ENCODE assay signal across 17 cellular contexts in the genomic region with DNA sequence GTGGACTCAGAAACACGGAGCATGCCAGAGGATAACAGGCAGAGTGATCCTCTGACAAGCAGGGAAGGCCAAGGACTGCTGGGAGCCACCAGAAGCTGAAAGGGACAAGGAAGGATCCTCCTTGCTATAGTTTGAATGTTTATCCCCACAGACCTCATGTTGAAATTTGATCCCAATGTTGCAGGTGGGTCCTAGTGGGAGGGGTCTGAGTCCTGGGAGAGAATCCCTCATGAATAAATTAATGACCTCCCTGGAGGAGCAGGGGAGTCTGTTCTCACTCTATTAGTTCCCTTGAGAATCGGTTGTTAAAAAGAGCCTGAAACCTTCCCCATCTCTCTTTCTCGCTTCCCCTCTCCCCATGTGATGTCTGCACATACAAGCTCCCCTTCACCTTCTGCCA.
"Had no signal": no experiment of that assay in that cellular context is flagged by ENCODE, and none has a peak within 500 bp of the region (broad histone marks: within the 10 kb centered on the region; RNA-seq: fewer than 3 reads in every experiment).

No MANE protein-coding gene starts in this region.

- H3K27me3 Mint-ChIP-seq: activated naive CD4-positive, alpha-beta T cell treated with anti-CD3 and anti-CD28 coated beads, Interleukin-2, amount 10 ng/mL, durations not matched to agents 7 days and 5 days had no signal

- H3K27ac Mint-ChIP-seq: activated naive CD4-positive, alpha-beta T cell treated with anti-CD3 and anti-CD28 coated beads, Interleukin-2, amount 10 ng/mL, durations not matched to agents 7 days and 5 days; effector memory CD8-positive, alpha-beta T cell; memory B cell; natural killer cell treated with Interleukin-12 subunit alpha and Interleukin-12 subunit beta and Interleukin-15 and Interleukin-18, amount 100 ng/mL, for 72 hours had no signal

- H3K4me3 Mint-ChIP-seq: activated naive CD4-positive, alpha-beta T cell treated with anti-CD3 and anti-CD28 coated beads, Interleukin-2, amount 10 ng/mL, durations not matched to agents 7 days and 5 days; effector memory CD8-positive, alpha-beta T cell; memory B cell; natural killer cell treated with Interleukin-12 subunit alpha and Interleukin-12 subunit beta and Interleukin-15 and Interleukin-18, amount 100 ng/mL, for 72 hours had no signal

- ATAC-seq: effector memory CD8-positive, alpha-beta T cell; gastroesophageal sphincter; left ventricle myocardium superior; natural killer cell treated with Interleukin-12 subunit alpha and Interleukin-12 subunit beta and Interleukin-15 and Interleukin-18, amount 100 ng/mL, for 72 hours; right cardiac atrium had no signal

- H3K4me3 ChIP-seq: ascending aorta, gastroesophageal sphincter, prostate gland had no signal

- H3K9me3 ChIP-seq: ascending aorta, gastroesophageal sphincter, prostate gland had no signal

- DNase-seq: activated CD4-positive, alpha-beta T cell treated with anti-CD3 and anti-CD28 coated beads for 1 hour; activated CD4-positive, alpha-beta T cell treated with anti-CD3 and anti-CD28 coated beads, Interleukin-2, amount 50 U/mL, for 48 hours; activated naive CD4-positive, alpha-beta T cell treated with anti-CD3 and anti-CD28 coated beads, Interleukin-2, amount 10 ng/mL, durations not matched to agents 7 days and 5 days; activated T-cell treated with anti-CD3 and anti-CD28 coated beads, Interleukin-2, amount 50 U/mL, for 1 hour; dermis blood vessel endothelial cell; effector memory CD8-positive, alpha-beta T cell; left ventricle myocardium superior; right cardiac atrium; small intestine; stimulated activated CD4-positive, alpha-beta T cell treated with anti-CD3 and anti-CD28 coated beads, Interleukin-4, amount 100 ng/mL, for 24 hours; stimulated activated naive CD4-positive, alpha-beta T cell treated with Interleukin-2 at 50 U/mL for 16 hours; trophoblast cell had no signal

- H3K27me3 ChIP-seq: ascending aorta had no signal

- H3K9me3 Mint-ChIP-seq: activated naive CD4-positive, alpha-beta T cell treated with anti-CD3 and anti-CD28 coated beads, Interleukin-2, amount 10 ng/mL, durations not matched to agents 7 days and 5 days; effector memory CD8-positive, alpha-beta T cell; memory B cell; natural killer cell treated with Interleukin-12 subunit alpha and Interleukin-12 subunit beta and Interleukin-15 and Interleukin-18, amount 100 ng/mL, for 72 hours had no signal

- H3K4me1 ChIP-seq: ascending aorta, gastroesophageal sphincter, prostate gland had no signal

- H3K4me1 Mint-ChIP-seq: activated naive CD4-positive, alpha-beta T cell treated with anti-CD3 and anti-CD28 coated beads, Interleukin-2, amount 10 ng/mL, durations not matched to agents 7 days and 5 days; memory B cell had no signal

- H3K36me3 Mint-ChIP-seq: activated naive CD4-positive, alpha-beta T cell treated with anti-CD3 and anti-CD28 coated beads, Interleukin-2, amount 10 ng/mL, durations not matched to agents 7 days and 5 days; memory B cell; natural killer cell treated with Interleukin-12 subunit alpha and Interleukin-12 subunit beta and Interleukin-15 and Interleukin-18, amount 100 ng/mL, for 72 hours had no signal

- H3K27ac ChIP-seq: ascending aorta, gastroesophageal sphincter, prostate gland had no signal

- H3K36me3 ChIP-seq: ascending aorta, gastroesophageal sphincter, prostate gland had no signal
